Comparison of ENCODE assay signal across 24 cellular contexts in the genomic region with DNA sequence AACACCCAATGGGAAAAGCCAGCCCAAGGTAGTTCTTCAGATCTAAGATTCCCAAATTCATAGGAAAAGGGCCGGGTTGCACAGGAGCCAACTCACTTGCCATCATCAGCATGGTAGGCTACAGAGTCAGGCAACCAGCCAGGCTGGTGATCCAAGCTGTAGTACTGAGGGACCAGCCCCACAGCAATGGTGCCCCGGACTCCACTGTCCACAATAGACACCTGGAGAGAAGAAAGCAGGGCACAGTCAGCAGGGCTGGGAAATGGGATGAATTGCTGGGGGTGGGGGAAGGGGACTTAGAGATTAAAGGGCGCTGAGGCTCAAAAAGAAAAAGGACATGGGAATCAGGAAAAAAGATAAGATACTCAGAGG. TPM values are rescaled to one million over a fixed set of nuclear protein-coding genes. Genes with fewer than 3 reads are reported as not detected.
"Had no signal": no experiment of that assay in that cellular context is flagged by ENCODE, and none has a peak within 500 bp of the region (broad histone marks: within the 10 kb centered on the region; RNA-seq: fewer than 3 reads in every experiment).

No MANE protein-coding gene starts in this region.

- H3K4me3 ChIP-seq: hepatocyte, mucosa of descending colon, skin epidermis had no signal

- H3K27me3 Mint-ChIP-seq: activated CD4-positive, alpha-beta T cell treated with anti-CD3 and anti-CD28 coated beads for 36 hours; activated CD8-positive, alpha-beta T cell treated with anti-CD3 and anti-CD28 coated beads for 36 hours; natural killer cell treated with Interleukin-12 subunit alpha and Interleukin-12 subunit beta and Interleukin-15 and Interleukin-18, amount 100 ng/mL, for 72 hours had no signal

- H3K9me3 Mint-ChIP-seq: activated CD8-positive, alpha-beta T cell treated with anti-CD3 and anti-CD28 coated beads for 36 hours; activated naive CD4-positive, alpha-beta T cell treated with anti-CD3 and anti-CD28 coated beads for 36 hours; endodermal cell; natural killer cell treated with Interleukin-12 subunit alpha and Interleukin-12 subunit beta and Interleukin-15 and Interleukin-18, amount 100 ng/mL, for 72 hours had no signal

- H3K27ac ChIP-seq: hepatocyte had no signal

- H3K27me3 ChIP-seq: hepatocyte had no signal

- H3K27ac Mint-ChIP-seq: activated CD4-positive, alpha-beta T cell treated with anti-CD3 and anti-CD28 coated beads for 36 hours; activated naive CD4-positive, alpha-beta T cell treated with anti-CD3 and anti-CD28 coated beads for 36 hours; endodermal cell had no signal

- H3K4me3 Mint-ChIP-seq: activated CD4-positive, alpha-beta T cell treated with anti-CD3 and anti-CD28 coated beads for 36 hours; activated CD8-positive, alpha-beta T cell treated with anti-CD3 and anti-CD28 coated beads for 36 hours; activated naive CD4-positive, alpha-beta T cell treated with anti-CD3 and anti-CD28 coated beads for 36 hours; endodermal cell; natural killer cell treated with Interleukin-12 subunit alpha and Interleukin-12 subunit beta and Interleukin-15 and Interleukin-18, amount 100 ng/mL, for 72 hours had no signal

- ATAC-seq: activated CD4-positive, alpha-beta T cell treated with anti-CD3 and anti-CD28 coated beads for 36 hours; activated CD8-positive, alpha-beta T cell treated with anti-CD3 and anti-CD28 coated beads for 36 hours; left lobe of liver; mucosa of descending colon; natural killer cell treated with Interleukin-12 subunit alpha and Interleukin-12 subunit beta and Interleukin-15 and Interleukin-18, amount 100 ng/mL, for 72 hours; stimulated activated naive CD8-positive, alpha-beta T cell treated with anti-CD3 and anti-CD28 coated beads, Interleukin-15, Interleukin-2, amounts not matched to agents 100 U/mL and 50 U/mL, for 24 hours had no signal

- H3K9me3 ChIP-seq: mucosa of descending colon, SK-N-SH had no signal

- DNase-seq: activated CD4-positive, alpha-beta T cell treated with anti-CD3 and anti-CD28 coated beads for 36 hours; activated CD8-positive, alpha-beta T cell treated with anti-CD3 and anti-CD28 coated beads for 36 hours; activated naive CD4-positive, alpha-beta T cell treated with anti-CD3 and anti-CD28 coated beads for 36 hours; erythroblast; mammary epithelial cell; mucosa of descending colon; retina; SK-N-SH; stimulated activated CD4-positive, alpha-beta T cell treated with anti-CD3 and anti-CD28 coated beads, Interleukin-15, amount 100 ng/mL, for 24 hours; stimulated activated CD4-positive, alpha-beta T cell treated with anti-CD3 and anti-CD28 coated beads, Interleukin-4, amount 100 ng/mL, for 24 hours; stimulated activated naive CD8-positive, alpha-beta T cell treated with anti-CD3 and anti-CD28 coated beads, Interleukin-15, Interleukin-2, amounts not matched to agents 100 U/mL and 50 U/mL, for 24 hours had no signal

RNA-seq across cellular contexts. Expression of gene IGFBP6, which starts 22.5 kb away (rescaled TPM):
- total RNA-seq: natural killer cell treated with Interleukin-12 subunit alpha and Interleukin-12 subunit beta and Interleukin-15 and Interleukin-18, amount 100 ng/mL, for 72 hours; T-helper 1 cell treated with Interleukin-12 subunit alpha and Interleukin-12 subunit beta and Interleukin-4 antibody, amounts not matched to agents 30 ng/mL and 1 ng/mL, for 36 hours had no signal

RNA-seq across cellular contexts. Expression of gene SOAT2, which starts 28.3 kb away (rescaled TPM):
- total RNA-seq: astrocyte; bronchial epithelial cell; chondrocyte; dermis microvascular lymphatic vessel endothelial cell; glomerular endothelial cell; T-helper 1 cell treated with Interleukin-12 subunit alpha and Interleukin-12 subunit beta and Interleukin-4 antibody, amounts not matched to agents 30 ng/mL and 1 ng/mL, for 36 hours; temporal lobe; urinary bladder had no signal
